Comparison of ENCODE assay signal across 8 cellular contexts in the genomic region with DNA sequence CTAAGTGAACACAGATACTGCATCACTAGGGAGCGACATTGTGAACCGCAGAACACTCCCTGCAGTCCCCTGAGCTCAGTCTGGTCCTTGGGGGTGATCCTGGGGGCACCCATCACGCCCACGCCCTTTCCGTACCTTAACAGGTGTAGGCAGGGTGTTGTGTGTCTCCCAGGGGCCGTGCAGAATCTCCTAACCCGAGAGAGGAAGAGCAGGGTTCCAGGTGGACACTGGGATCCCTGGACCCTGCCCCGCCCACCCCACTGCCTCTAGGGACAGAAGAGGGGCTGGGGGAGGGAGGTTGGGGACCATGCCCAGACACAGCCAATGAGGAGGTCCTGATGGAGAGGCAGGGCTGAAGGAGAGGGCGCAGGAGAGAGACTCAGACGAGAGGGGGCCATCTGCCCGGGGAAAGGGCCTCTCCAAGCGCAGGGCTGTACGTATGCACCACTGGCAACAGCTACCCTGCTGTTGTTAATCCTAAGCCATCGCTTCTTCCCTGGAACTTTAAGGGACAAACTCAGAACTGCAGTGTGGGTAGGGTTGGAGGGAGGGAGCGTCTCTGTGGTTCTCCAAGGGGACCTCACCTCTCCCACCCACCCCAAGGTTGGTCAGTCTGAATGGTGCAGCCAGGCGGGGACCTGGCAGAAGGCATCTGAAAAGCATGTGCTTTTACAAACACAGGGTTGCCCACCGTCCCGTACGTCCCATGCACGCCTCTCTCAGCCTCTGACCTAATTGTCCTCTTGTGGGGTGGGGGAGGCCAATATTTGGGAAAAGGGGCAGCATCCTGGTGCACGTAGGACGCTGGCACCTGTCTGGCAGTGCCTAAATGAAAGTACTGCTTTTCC. TPM values are rescaled to one million over a fixed set of nuclear protein-coding genes. Genes with fewer than 3 reads are reported as not detected.
DNase-seq lines count a peak whose midpoint lies in the region; ATAC-seq, FAIRE-seq and TF ChIP-seq lines count a peak whose summit lies in the region.

No MANE protein-coding gene starts in this region.

- H4K20me1 ChIP-seq in HepG2 (ENCODE audit: insufficient read depth, low read length) (no peaks in the 10 kb centered on the region), mammary epithelial cell (ENCODE audit: insufficient read depth, low read length) (no peaks in the 10 kb centered on the region)

- ATAC-seq in GM18909 (IDR thresholded peaks at IDR 0.05; ENCODE audit: poor library complexity, unreplicated experiment) (peak; percentile 29), HG03378 (IDR thresholded peaks at IDR 0.05; ENCODE audit: unreplicated experiment) (peak; percentile 23), HepG2 (peak; percentile 31)

- CTCF ChIA-PET in HepG2 (lab: Yijun Ruan, JAX; ENCODE audit: low intra/inter-chr PET ratio, low total read pairs), result no interaction called here
- CTCF ChIA-PET in mammary epithelial cell (lab: Charles Lee; ENCODE audit: low non-redundant PET), result no interaction called here

- H3K4me1 ChIP-seq in HepG2 (ENCODE audit: insufficient read depth, low read length), result peaks cover 37% of the 10 kb centered on the region
- no peaks in the 10 kb centered on the region for H3K4me1 ChIP-seq in mammary epithelial cell (ENCODE audit: insufficient read depth, low read length)

- no peak for TF ChIP-seq RAD21 in HepG2 (CRISPR knock-in tag; IDR thresholded peaks at IDR 0.05)

- POLR2A ChIA-PET in HepG2 (lab: Yijun Ruan, JAX), result no interaction called here

- no peak for TF ChIP-seq EP300 in HepG2 (IDR thresholded peaks at IDR 0.05; ENCODE audit: low read depth in 2 of 2, low read length in 2 of 2)
- TF ChIP-seq EP300 in HepG2 (CRISPR knock-in tag; IDR thresholded peaks at IDR 0.05; ENCODE audit: borderline replicate concordance), result no peak

- in situ Hi-C loops in HepG2 (cut with HindIII; ENCODE audit: extremely low pct_ligation_motif_present, low pct_unique_long_range_greater_than_20kb), result no loop called here
- in situ Hi-C loops in mammary epithelial cell (cut with MboI; ENCODE audit: low sequenced_read_pairs in 2 of 2), result no loop called here

- dilution Hi-C loops in mammary epithelial cell (cut with HindIII; ENCODE audit: low sequenced_read_pairs), result no loop called here

- intact Hi-C loops in HepG2 (cut with micrococcal nuclease; ENCODE audit: unreplicated experiment), result loop anchor here (10.0 kb wide), 1 partner anchor 50 kb away; no protein-coding TSS in a partner anchor
- intact Hi-C loops in mammary epithelial cell (cut with micrococcal nuclease), result no loop called here

- WGBS in HepG2 (ENCODE audit: low lambda C conversion rate), result 67% methylated on average over 20 of the region's 22 CpGs
- 68% methylated on average over 13 of the region's 22 CpGs for WGBS in mammary epithelial cell (ENCODE audit: low coverage, missing lambda C conversion rate)

- BruUV-seq in HepG2 (replicated peaks; lab: Mats Ljungman, UMichigan) (no TSS peak), mammary epithelial cell (replicated peaks; lab: Mats Ljungman, UMichigan) (no TSS peak)

- H3K27me3 ChIP-seq in HepG2 (ENCODE audit: control insufficient read depth in 1 of 2, insufficient read depth in 2 of 2, low read length in 2 of 2) (no peaks in the 10 kb centered on the region), mammary epithelial cell (ENCODE audit: insufficient read depth, low read length) (no peaks in the 10 kb centered on the region)

- no peaks in the 10 kb centered on the region for H3K9me3 ChIP-seq in HepG2 (ENCODE audit: low read length)
- peaks cover 4% of the 10 kb centered on the region for H3K9me3 ChIP-seq in mammary epithelial cell (replicated peaks; ENCODE audit: insufficient read depth, low read length)

- H3K79me2 ChIP-seq in HepG2 (ENCODE audit: insufficient read depth, low read length), result no peaks in the 10 kb centered on the region
- H3K79me2 ChIP-seq in mammary epithelial cell (ENCODE audit: insufficient read depth, low read length), result no peaks in the 10 kb centered on the region

- H3K27ac ChIP-seq in HepG2 (ENCODE audit: extremely low read length, insufficient read depth, low read length), result peak overlapping the region; percentile 36
- no peak overlapping the region for H3K27ac ChIP-seq in mammary epithelial cell (ENCODE audit: insufficient read depth, low read depth, low read length)

- peak; percentile 61 for DNase-seq in activated CD4-positive, alpha-beta T cell treated with anti-CD3 and anti-CD28 coated beads for 48 hours
- no peak for DNase-seq in HepG2 (ENCODE audit: low spot score)
- DNase-seq in HCEC 1CT, result no peak
- no peak for DNase-seq in NCI-H1930 (lab: John Stamatoyannopoulos, UW)
- DNase-seq in OCI-M1 (lab: John Stamatoyannopoulos, UW), result no peak
- DNase-seq in mammary epithelial cell, result no peak

- no peak for FAIRE-seq in HepG2 (lab: Jason Lieb, UNC)

- H2AFZ ChIP-seq in HepG2 (ENCODE audit: low read length), result peak overlapping the region; percentile 78
- no peak overlapping the region for H2AFZ ChIP-seq in mammary epithelial cell (ENCODE audit: low read depth, low read length)

- H3K36me3 ChIP-seq in HepG2 (replicated peaks in 1 of 2; ENCODE audit: control insufficient read depth in 1 of 2, insufficient read depth in 2 of 2, low read length in 2 of 2) (no peaks in the 10 kb centered on the region), mammary epithelial cell (ENCODE audit: insufficient read depth, low read length) (no peaks in the 10 kb centered on the region)

- TF ChIP-seq CTCF in HepG2 (CRISPR knock-in tag; IDR thresholded peaks at IDR 0.05) (no peak), mammary epithelial cell (conservative IDR thresholded peaks at IDR 0.05 in 1 of 2, IDR thresholded peaks at IDR 0.05 in 1 of 2; ENCODE audit: extremely low read depth in 1 of 2, insufficient read depth in 1 of 2, low read depth in 1 of 2, low read length in 2 of 2) (no peak)

- peak overlapping the region in 1 of 3 experiments; percentile 48; a peak in 2 of 6 replicates for H3K4me3 ChIP-seq in HepG2 (replicated peaks in 1 of 3; ENCODE audit: insufficient read depth in 1 of 3, low read depth in 2 of 3, low read length in 3 of 3)
- no peak overlapping the region for H3K4me3 ChIP-seq in mammary epithelial cell (replicated peaks in 1 of 3; ENCODE audit: insufficient read depth in 1 of 3, low read depth in 2 of 3, low read length in 3 of 3)

- peak overlapping the region; percentile 61 for H3K4me2 ChIP-seq in HepG2 (ENCODE audit: low read depth, low read length)
- no peak overlapping the region for H3K4me2 ChIP-seq in mammary epithelial cell (ENCODE audit: insufficient read depth, low read depth, low read length)

- TF ChIP-seq POLR2A in HepG2 (IDR thresholded peaks at IDR 0.05; ENCODE audit: insufficient read depth in 1 of 2, low read depth in 2 of 2, low read length in 2 of 2), result no peak

- H3K9ac ChIP-seq in HepG2 (ENCODE audit: insufficient read depth, low read depth, low read length), result no peak overlapping the region
- no peak overlapping the region for H3K9ac ChIP-seq in mammary epithelial cell (ENCODE audit: insufficient read depth, low read length)

RNA-seq across cellular contexts. Expression of a gene that starts 2.4 kb away (rescaled TPM):
- total RNA-seq in HepG2 (2016; rRNA removed; fragmentation: Illumina TruSeq; extraction: Trizol), result 0.66 and 1.0 TPM in 2 replicates
- 0.09 and 0.10 TPM in 2 replicates for total RNA-seq in HepG2 (2016; cell fraction: cytosol; rRNA removed; fragmentation: Illumina TruSeq; extraction: Trizol; ENCODE audit: low read depth)
- 0.68 and 1.1 TPM in 2 replicates for total RNA-seq in HepG2 (2016; cell fraction: insoluble cytoplasmic fraction; rRNA removed; fragmentation: Illumina TruSeq; extraction: Trizol)
- total RNA-seq in HepG2 (2016; cell fraction: membrane; rRNA removed; fragmentation: Illumina TruSeq; extraction: Trizol), result 0.31 and 0.34 TPM in 2 replicates
- 1.0 and 1.6 TPM in 2 replicates for total RNA-seq in HepG2 (2016; cell fraction: nucleus; rRNA removed; fragmentation: Illumina TruSeq; extraction: Trizol)
- polyA plus RNA-seq in HepG2 (2011; rRNA removed), result 1.3 and 3.1 TPM in 2 replicates
- polyA plus RNA-seq in HepG2 (2011; cell fraction: cytosol; rRNA removed), result 2.0 and 2.3 TPM in 2 replicates
- 1.5 and 1.8 TPM in 2 replicates for polyA plus RNA-seq in HepG2 (2011; cell fraction: nucleus; rRNA removed)
- polyA plus RNA-seq in HepG2 (2012), result 2.1 and 2.4 TPM in 2 replicates
- polyA plus RNA-seq in HepG2 (2016; cell fraction: cytosol; fragmentation: Illumina TruSeq; extraction: Trizol; ENCODE audit: low read depth), result 0.08 and 0.09 TPM in 2 replicates
- polyA plus RNA-seq in HepG2 (2016; cell fraction: insoluble cytoplasmic fraction; fragmentation: Illumina TruSeq; extraction: Trizol; ENCODE audit: low read depth), result 0.65 and 0.91 TPM in 2 replicates
- 0.16 and 0.28 TPM in 2 replicates for polyA plus RNA-seq in HepG2 (2016; cell fraction: membrane; fragmentation: Illumina TruSeq; extraction: Trizol; ENCODE audit: low read depth)
- 2.0 and 2.3 TPM in 2 replicates for polyA plus RNA-seq in HepG2 (2016; cell fraction: nucleus; fragmentation: Illumina TruSeq; extraction: Trizol; ENCODE audit: insufficient read depth, low read depth)
- 0.09 and 7.8 TPM in 2 replicates for polyA minus RNA-seq in HepG2 (2011; rRNA and poly(A)+ RNA removed; ENCODE audit: low replicate concordance)
- polyA minus RNA-seq in HepG2 (2011; cell fraction: cytosol; rRNA and poly(A)+ RNA removed), result 2.4 and 2.6 TPM in 2 replicates
- 1.4 and 2.2 TPM in 2 replicates for polyA minus RNA-seq in HepG2 (2011; cell fraction: nucleus; rRNA and poly(A)+ RNA removed)
- not detected for total RNA-seq in mammary epithelial cell
- polyA plus RNA-seq in mammary epithelial cell, result not detected
- polyA minus RNA-seq in mammary epithelial cell, result not detected

RNA-seq across cellular contexts. Expression of a gene that starts 56.9 kb away (rescaled TPM):
- 16.8 and 26.5 TPM in 2 replicates for total RNA-seq in HepG2 (2016; rRNA removed; fragmentation: Illumina TruSeq; extraction: Trizol)
- total RNA-seq in HepG2 (2016; cell fraction: cytosol; rRNA removed; fragmentation: Illumina TruSeq; extraction: Trizol; ENCODE audit: low read depth), result 6.5 and 6.8 TPM in 2 replicates
- total RNA-seq in HepG2 (2016; cell fraction: insoluble cytoplasmic fraction; rRNA removed; fragmentation: Illumina TruSeq; extraction: Trizol), result 14.2 and 27.6 TPM in 2 replicates
- 10.5 and 10.6 TPM in 2 replicates for total RNA-seq in HepG2 (2016; cell fraction: membrane; rRNA removed; fragmentation: Illumina TruSeq; extraction: Trizol)
- total RNA-seq in HepG2 (2016; cell fraction: nucleus; rRNA removed; fragmentation: Illumina TruSeq; extraction: Trizol), result 20.8 and 27.2 TPM in 2 replicates
- polyA plus RNA-seq in HepG2 (2011; rRNA removed), result 20.5 and 29.8 TPM in 2 replicates
- polyA plus RNA-seq in HepG2 (2011; cell fraction: cytosol; rRNA removed), result 8.1 and 10.8 TPM in 2 replicates
- polyA plus RNA-seq in HepG2 (2011; cell fraction: nucleus; rRNA removed), result 303 and 327 TPM in 2 replicates
- 24.1 and 26.3 TPM in 2 replicates for polyA plus RNA-seq in HepG2 (2012)
- polyA plus RNA-seq in HepG2 (2016; cell fraction: cytosol; fragmentation: Illumina TruSeq; extraction: Trizol; ENCODE audit: low read depth), result 2.3 and 2.6 TPM in 2 replicates
- polyA plus RNA-seq in HepG2 (2016; cell fraction: insoluble cytoplasmic fraction; fragmentation: Illumina TruSeq; extraction: Trizol; ENCODE audit: low read depth), result 17.5 and 20.6 TPM in 2 replicates
- polyA plus RNA-seq in HepG2 (2016; cell fraction: membrane; fragmentation: Illumina TruSeq; extraction: Trizol; ENCODE audit: low read depth), result 6.1 and 6.3 TPM in 2 replicates
- polyA plus RNA-seq in HepG2 (2016; cell fraction: nucleus; fragmentation: Illumina TruSeq; extraction: Trizol; ENCODE audit: insufficient read depth, low read depth), result 80.9 and 81.0 TPM in 2 replicates
- 5.9 and 7.1 TPM in 2 replicates for polyA minus RNA-seq in HepG2 (2011; rRNA and poly(A)+ RNA removed; ENCODE audit: low replicate concordance)
- polyA minus RNA-seq in HepG2 (2011; cell fraction: cytosol; rRNA and poly(A)+ RNA removed), result 4.2 and 5.9 TPM in 2 replicates
- 19.3 and 20.2 TPM in 2 replicates for polyA minus RNA-seq in HepG2 (2011; cell fraction: nucleus; rRNA and poly(A)+ RNA removed)
- 10 to 100 TPM; 23.0 to 34.9 TPM for total RNA-seq in mammary epithelial cell
- 12.7 TPM for polyA plus RNA-seq in mammary epithelial cell
- polyA minus RNA-seq in mammary epithelial cell, result 11.1 TPM
